In genomic region chr5:115169392-115170127, GRCh38 we compare ENCODE assay signal across 8 cellular contexts. TPM values are rescaled to one million over a fixed set of nuclear protein-coding genes. Genes with fewer than 3 reads are reported as not detected.
DNase-seq lines count a peak whose midpoint lies in the region; ATAC-seq and TF ChIP-seq lines count a peak whose summit lies in the region.

A gene with protein sequence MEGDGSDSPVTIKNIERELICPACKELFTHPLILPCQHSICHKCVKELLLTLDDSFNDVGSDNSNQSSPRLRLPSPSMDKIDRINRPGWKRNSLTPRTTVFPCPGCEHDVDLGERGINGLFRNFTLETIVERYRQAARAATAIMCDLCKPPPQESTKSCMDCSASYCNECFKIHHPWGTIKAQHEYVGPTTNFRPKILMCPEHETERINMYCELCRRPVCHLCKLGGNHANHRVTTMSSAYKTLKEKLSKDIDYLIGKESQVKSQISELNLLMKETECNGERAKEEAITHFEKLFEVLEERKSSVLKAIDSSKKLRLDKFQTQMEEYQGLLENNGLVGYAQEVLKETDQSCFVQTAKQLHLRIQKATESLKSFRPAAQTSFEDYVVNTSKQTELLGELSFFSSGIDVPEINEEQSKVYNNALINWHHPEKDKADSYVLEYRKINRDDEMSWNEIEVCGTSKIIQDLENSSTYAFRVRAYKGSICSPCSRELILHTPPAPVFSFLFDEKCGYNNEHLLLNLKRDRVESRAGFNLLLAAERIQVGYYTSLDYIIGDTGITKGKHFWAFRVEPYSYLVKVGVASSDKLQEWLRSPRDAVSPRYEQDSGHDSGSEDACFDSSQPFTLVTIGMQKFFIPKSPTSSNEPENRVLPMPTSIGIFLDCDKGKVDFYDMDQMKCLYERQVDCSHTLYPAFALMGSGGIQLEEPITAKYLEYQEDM (minus strand): TSS chr5:115169908. CDS start chr5:115169634, 274 bp downstream.

- TF ChIP-seq CTCF in RWPE1 (conservative IDR thresholded peaks at IDR 0.05; ENCODE audit: low read depth) = peak; percentile 70
- no peak for TF ChIP-seq CTCF in neural crest cell (conservative IDR thresholded peaks at IDR 0.05)

- peak within 1 kb of the TSS; percentile 92 for H3K4me3 Mint-ChIP-seq in neural crest cell
- H3K4me3 Mint-ChIP-seq in stimulated activated naive CD8-positive, alpha-beta T cell treated with anti-CD3 and anti-CD28 coated beads, Interleukin-15, amount 100 ng/mL, for 72 hours = peak within 1 kb of the TSS; percentile 86 to 87

- peak; percentile 94 for DNase-seq in ELR (ENCODE audit: low read depth)
- peak; percentile 94 for DNase-seq in H4 (ENCODE audit: low spot score)
- peak; percentile 88 for DNase-seq in LHCN-M2 (ENCODE audit: low read depth)
- DNase-seq in RWPE1 (ENCODE audit: low spot score) = peak; percentile 94
- peak; percentile 81 for DNase-seq in activated effector memory CD4-positive, alpha-beta T cell treated with Interleukin-2 at 50 U/mL for 16 hours
- peak; percentile 84 for DNase-seq in fibroblast of the conjunctiva (ENCODE audit: low read depth)
- peak; percentile 97 for DNase-seq in neural crest cell (ENCODE audit: low read depth, low spot score)
- peak; percentile 92 to 93 for DNase-seq in stimulated activated naive CD8-positive, alpha-beta T cell treated with anti-CD3 and anti-CD28 coated beads, Interleukin-15, amount 100 ng/mL, for 72 hours

- POLR2A ChIA-PET in RWPE1 (lab: Yijun Ruan, JAX; ENCODE audit: low non-redundant PET) = no interaction called here

- peak within 1 kb of the TSS; percentile 32; the same call in 1 of the 2 replicates for H3K27ac ChIP-seq in RWPE1

- peaks cover 47% of the 10 kb centered on the region for H3K27me3 Mint-ChIP-seq in neural crest cell (ENCODE audit: low read depth)
- H3K27me3 Mint-ChIP-seq in stimulated activated naive CD8-positive, alpha-beta T cell treated with anti-CD3 and anti-CD28 coated beads, Interleukin-15, amount 100 ng/mL, for 72 hours = peaks cover 86% of the 10 kb centered on the region

- peak; percentile 96 for ATAC-seq in stimulated activated naive CD8-positive, alpha-beta T cell treated with anti-CD3 and anti-CD28 coated beads, Interleukin-15, amount 100 ng/mL, for 72 hours

- H3K9me3 Mint-ChIP-seq in neural crest cell = peaks cover 5% of the 10 kb centered on the region
- H3K9me3 Mint-ChIP-seq in stimulated activated naive CD8-positive, alpha-beta T cell treated with anti-CD3 and anti-CD28 coated beads, Interleukin-15, amount 100 ng/mL, for 72 hours = peaks cover 18 to 21% of the 10 kb centered on the region in 2 donors

- H3K4me1 Mint-ChIP-seq in neural crest cell = peaks cover 14% of the 10 kb centered on the region
- H3K4me1 Mint-ChIP-seq in stimulated activated naive CD8-positive, alpha-beta T cell treated with anti-CD3 and anti-CD28 coated beads, Interleukin-15, amount 100 ng/mL, for 72 hours = peaks cover 14% of the 10 kb centered on the region

- peaks cover 29% of the 10 kb centered on the region for H3K36me3 Mint-ChIP-seq in neural crest cell (ENCODE audit: low read depth)

- CTCF ChIA-PET in RWPE1 (lab: Yijun Ruan, JAX) = interaction anchor here (0.6 to 1.7 kb wide), 5 partner anchors 10 to 147 kb away, joined by 3 to 4 read pairs (median 4); no protein-coding TSS in a partner anchor

- H3K27ac Mint-ChIP-seq in neural crest cell (ENCODE audit: unreplicated experiment) = peak within 1 kb of the TSS; percentile 68
- peak within 1 kb of the TSS in 1 of 2 donors; percentile 74 for H3K27ac Mint-ChIP-seq in stimulated activated naive CD8-positive, alpha-beta T cell treated with anti-CD3 and anti-CD28 coated beads, Interleukin-15, amount 100 ng/mL, for 72 hours

RNA-seq across cellular contexts. Expression of the gene that starts here (rescaled TPM):
- total RNA-seq in H4 (2014; rRNA removed; shearing (Covaris generic)) = 7.5 and 20.0 TPM in 2 replicates
- total RNA-seq in LHCN-M2 (2014; rRNA removed) = 3.9 and 5.4 TPM in 2 replicates
- polyA plus RNA-seq in LHCN-M2 (2012) = 0.56 TPM
- 18.9 and 22.9 TPM in 2 replicates for total RNA-seq in neural crest cell

Comparison
In these comparisons a context has a peak if more than half of its experiments do, and no peak if none do; other contexts are left out.
1. Peak in every context shown above with its lines: DNase-seq, ATAC-seq and H3K27ac ChIP-seq.